In genomic region chr5:123937230-123937629, GRCh38 we compare ENCODE assay signal across 8 cellular contexts.
A peak's percentile ranks its signal among the peaks of the same experiment; 100 is the strongest.
DNase-seq lines count a peak whose midpoint lies in the region; ATAC-seq and TF ChIP-seq lines count a peak whose summit lies in the region.

No MANE protein-coding gene starts in this region.

- H3K4me3 ChIP-seq in PC-9: no peak overlapping the region

- H3K4me1 ChIP-seq in PC-9 (replicated peaks; ENCODE audit: insufficient read depth): no peaks in the 10 kb centered on the region

- H3K4me3 Mint-ChIP-seq in progenitor cell of endocrine pancreas (ENCODE audit: low read depth): no peak overlapping the region

- DNase-seq in AG09319 (ENCODE audit: extremely low read depth, low read depth) (peak; percentile 19), H4 (ENCODE audit: low spot score) (peak; percentile 94), PC-9 (peak; percentile 13 to 50), progenitor cell of endocrine pancreas (ENCODE audit: low spot score, unreplicated experiment) (no peak), AG08395 (ENCODE audit: low spot score) (no peak)

- no TSS peak for BruUV-seq in PC-9 (replicated peaks; lab: Mats Ljungman, UMichigan)

- H3K4me1 Mint-ChIP-seq in progenitor cell of endocrine pancreas (ENCODE audit: low read depth): no peaks in the 10 kb centered on the region

- CTCF ChIA-PET in PC-9 (lab: Charles Lee): no interaction called here

- 0 out of 2 replicates have a peak, but pooled peaks cover 2% of the 10 kb centered on the region for H3K9me3 ChIP-seq in PC-9 (ENCODE audit: insufficient read depth, low read depth)

- peak; percentile 33 for TF ChIP-seq CTCF in AG09319 (IDR thresholded peaks at IDR 0.05; ENCODE audit: low read depth, low read length)
- peak; percentile 77 for TF ChIP-seq CTCF in PC-9 (conservative IDR thresholded peaks at IDR 0.05)
- TF ChIP-seq CTCF in progenitor cell of endocrine pancreas (IDR thresholded peaks at IDR 0.05; ENCODE audit: unreplicated experiment): peak; percentile 23

- no peak overlapping the region for H2AFZ ChIP-seq in PC-9

- no peak overlapping the region for H3K27ac ChIP-seq in PC-9

- POLR2A ChIA-PET in PC-9 (lab: Charles Lee; ENCODE audit: unreplicated experiment): no interaction called here

- no peak overlapping the region for H3K4me2 ChIP-seq in PC-9

- H3K79me2 ChIP-seq in PC-9 (ENCODE audit: low read depth): no peaks in the 10 kb centered on the region

- no peaks in the 10 kb centered on the region for H3K36me3 ChIP-seq in PC-9 (ENCODE audit: low read depth)

- H3F3A ChIP-seq in PC-9 (ENCODE audit: insufficient read depth, low read depth): no peaks in the 10 kb centered on the region

- peaks cover 33% of the 10 kb centered on the region for H3K9me3 Mint-ChIP-seq in progenitor cell of endocrine pancreas (ENCODE audit: low read depth)

- H3K9me2 ChIP-seq in PC-9 (ENCODE audit: insufficient read depth): no peaks in the 10 kb centered on the region

- no peaks in the 10 kb centered on the region for H4K20me1 ChIP-seq in PC-9 (ENCODE audit: insufficient read depth)

- no peak overlapping the region for H3K27ac Mint-ChIP-seq in progenitor cell of endocrine pancreas

- ATAC-seq in esophagus mucosa: peak; percentile 32
- ATAC-seq in HG02763 (IDR thresholded peaks at IDR 0.05; ENCODE audit: unreplicated experiment): no peak
- ATAC-seq in HG02884 (IDR thresholded peaks at IDR 0.05; ENCODE audit: unreplicated experiment): no peak

- peaks cover 14% of the 10 kb centered on the region for H3K36me3 Mint-ChIP-seq in progenitor cell of endocrine pancreas (ENCODE audit: insufficient read depth)

- intact Hi-C loops in PC-9 (cut with micrococcal nuclease; ENCODE audit: unreplicated experiment): no loop called here

- no peaks in the 10 kb centered on the region for H3K27me3 Mint-ChIP-seq in progenitor cell of endocrine pancreas

- no peaks in the 10 kb centered on the region for H3K27me3 ChIP-seq in PC-9 (ENCODE audit: insufficient read depth, low read depth)

Comparison
In these comparisons a context has a peak if more than half of its experiments do, and no peak if none do; other contexts are left out.
1. DNase-seq: peak in AG09319 (single experiment), H4 (single experiment) and PC-9 (2 of 2); none in progenitor cell of endocrine pancreas (single experiment) and AG08395 (single experiment).
2. CTCF ChIP-seq: peak in every context shown above with its lines; median percentile 77 in PC-9; 33 in AG09319; 23 in progenitor cell of endocrine pancreas.